In the genomic region with DNA sequence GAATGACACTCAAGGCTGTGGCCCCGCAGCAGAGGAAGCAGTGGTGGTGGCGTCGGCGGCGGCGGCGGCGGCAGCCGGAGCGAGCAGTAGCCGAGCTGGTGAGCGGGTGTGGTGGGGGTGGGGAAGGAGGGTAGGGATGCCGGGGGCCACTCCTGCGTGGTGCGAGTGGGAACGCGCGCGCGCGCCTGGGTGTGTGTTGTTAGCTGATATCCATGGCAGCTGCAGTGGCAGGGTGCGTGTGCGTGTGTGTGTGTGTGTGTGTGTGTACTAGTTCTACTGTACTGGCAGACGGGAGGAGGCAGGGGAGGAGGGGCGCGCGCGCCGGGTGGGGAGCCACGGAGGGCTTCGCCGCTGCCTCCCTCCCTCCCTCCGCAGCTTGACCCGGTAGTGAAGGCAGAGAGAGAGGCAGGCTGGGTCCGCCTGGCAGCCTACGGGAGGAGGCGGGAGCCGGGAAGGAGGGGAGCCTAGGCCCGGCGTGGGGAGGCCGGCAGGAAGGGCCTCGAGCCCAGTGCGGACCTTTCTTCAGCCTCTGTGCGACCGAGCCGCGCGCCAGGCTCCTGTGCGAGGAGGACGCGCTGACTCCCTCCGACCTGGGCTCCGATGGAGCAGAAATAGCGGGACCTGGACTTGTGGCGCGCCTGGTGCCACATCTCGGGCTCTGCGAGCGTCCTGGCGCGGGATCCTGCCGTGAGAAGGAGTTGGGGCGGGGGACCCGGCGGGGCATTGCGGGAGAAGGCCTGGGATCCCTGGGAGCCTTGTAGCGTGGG, we compare ENCODE assay signal across 8 cellular contexts. TPM values are rescaled to one million over a fixed set of nuclear protein-coding genes. Genes with fewer than 3 reads are reported as not detected.
DNase-seq lines count a peak whose midpoint lies in the region; ATAC-seq, FAIRE-seq and TF ChIP-seq lines count a peak whose summit lies in the region.

A gene (minus strand): TSS at position 110 of the 767 bp plus-strand sequence. CDS start 347 bp downstream, outside the sequence.

- peak; percentile 76 to 93 (median 90) for ATAC-seq in heart left ventricle
- ATAC-seq in HG03520 (IDR thresholded peaks at IDR 0.05; ENCODE audit: unreplicated experiment): no peak

- H3K27ac ChIP-seq in adipose tissue (ENCODE audit: low read depth, low read length) (peak within 1 kb of the TSS; percentile 91), heart left ventricle (peak within 1 kb of the TSS; percentile 47 to 98 (median 91))

- intact Hi-C loops in heart left ventricle (cut with DNase I): loop anchor here in 4 of 10 donors (5.0 to 10.0 kb wide), 4 partner anchors 46 to 156 kb away; no protein-coding TSS in a partner anchor

- H3K4me3 ChIP-seq in heart left ventricle: peak within 1 kb of the TSS; percentile 64 to 93 (median 74)

- 0 to 1% (median 1%) methylated on average over 61 to 67 of the region's 67 CpGs for WGBS in adipose tissue, 3 donors
- WGBS in heart left ventricle, 4 donors: 0 to 1% (median 1%) methylated on average over 51 to 67 of the region's 67 CpGs

- TF ChIP-seq POLR2A in heart left ventricle (IDR thresholded peaks at IDR 0.05): peak in 1 of 2 donors; percentile 53

- H3K36me3 ChIP-seq in heart left ventricle: peaks cover 0 to 11% (median 0%) of the 10 kb centered on the region in 9 donors

- DNase-seq in AG08396 (ENCODE audit: low spot score) (peak; percentile 80), HTR-8/SVneo (ENCODE audit: insufficient read length, low spot score) (peak; percentile 15), heart left ventricle (peak; percentile 88 to 93 (median 88)), nucleus accumbens (lab: John Stamatoyannopoulos, UW) (peak; percentile 60 to 96 (median 90)), NCI-H187 (lab: John Stamatoyannopoulos, UW) (no peak), SW480 (ENCODE audit: low spot score) (no peak)

- no peaks in the 10 kb centered on the region for H3K9me3 ChIP-seq in heart left ventricle

- FAIRE-seq in HTR-8/SVneo (lab: Jason Lieb, UNC): peak; percentile 48

- TF ChIP-seq CTCF in heart left ventricle (IDR thresholded peaks at IDR 0.05): no peak

- H3K27me3 ChIP-seq in heart left ventricle: peaks cover 0 to 14% (median 0%) of the 10 kb centered on the region in 9 donors

- peaks cover 0 to 35% (median 20%) of the 10 kb centered on the region in 12 donors for H3K4me1 ChIP-seq in heart left ventricle

RNA-seq across cellular contexts. Expression of the gene that starts here (rescaled TPM):
- 1 to 10 TPM in 2 of 3 donors, under 1 TPM in 1; 0.81 to 3.2 (median 2.2) TPM for polyA plus RNA-seq in adipose tissue
- 1 to 10 TPM; 2.2 to 6.8 (median 4.3) TPM for total RNA-seq in heart left ventricle
- polyA plus RNA-seq in heart left ventricle: 1 to 10 TPM; 1.1 to 2.2 TPM

Comparison
In these comparisons a context has a peak if more than half of its experiments do, and no peak if none do; other contexts are left out.
1. DNase-seq: peak in AG08396 (single experiment), HTR-8/SVneo (single experiment), heart left ventricle (5 of 5) and nucleus accumbens (56 of 56); none in NCI-H187 (0 of 2) and SW480 (single experiment).